1 cellular context compared by ENCODE assay signal in genomic region chr2:189613077-189613636, GRCh38.
A peak's percentile ranks its signal among the peaks of the same experiment; 100 is the strongest.
TF ChIP-seq lines count a peak whose summit lies in the region.

No MANE protein-coding gene starts in this region.

TF ChIP-seq in K562, 482 proteins besides CTCF, POLR2A, EP300 and RAD21 (continued from another document and continues in another):
- TF ChIP-seq CREB3 (tag; conservative IDR thresholded peaks at IDR 0.05; ENCODE audit: low read depth) = no peak
- no peak for TF ChIP-seq ZNF511 (CRISPR knock-in tag; IDR thresholded peaks at IDR 0.05)
- peak; percentile 73 for TF ChIP-seq MEIS2 (IDR thresholded peaks at IDR 0.05; ENCODE audit: partially characterized antibody)
- TF ChIP-seq PML (IDR thresholded peaks at IDR 0.05; ENCODE audit: low read length) = peak; percentile 59; the same call in 1 of the 2 replicates
- no peak for TF ChIP-seq PRDM10 (IDR thresholded peaks at IDR 0.05; ENCODE audit: partially characterized antibody)
- no peak for TF ChIP-seq ZNF609 (CRISPR knock-in tag; IDR thresholded peaks at IDR 0.05; ENCODE audit: borderline replicate concordance)
- no peak for TF ChIP-seq RFX5 (IDR thresholded peaks at IDR 0.05; ENCODE audit: low read depth, low read length)
- no peak for TF ChIP-seq TOE1 (IDR thresholded peaks at IDR 0.05; ENCODE audit: borderline replicate concordance)
- no peak for TF ChIP-seq TOE1 (CRISPR knock-in tag; IDR thresholded peaks at IDR 0.05; ENCODE audit: borderline replicate concordance, low read depth)
- no peak for TF ChIP-seq MYC (IDR thresholded peaks at IDR 0.05; ENCODE audit: low read depth, low read length)
- no peak for TF ChIP-seq MYC (CRISPR knock-in tag; IDR thresholded peaks at IDR 0.05; ENCODE audit: borderline replicate concordance, low read depth)
- TF ChIP-seq TAF9B (IDR thresholded peaks at IDR 0.05; ENCODE audit: partially characterized antibody) = peak; percentile 68
- peak; percentile 35 to 43; a peak in 1 of 4 replicates for TF ChIP-seq MLLT1 (IDR thresholded peaks at IDR 0.05)
- TF ChIP-seq GABPB2 (CRISPR knock-in tag; conservative IDR thresholded peaks at IDR 0.05) = no peak
- TF ChIP-seq E4F1 (CRISPR knock-in tag; IDR thresholded peaks at IDR 0.05; ENCODE audit: borderline replicate concordance) = no peak
- peak; percentile 93 for TF ChIP-seq NFE2 (IDR thresholded peaks at IDR 0.05; ENCODE audit: low read depth)
- no peak for TF ChIP-seq SAFB2 (IDR thresholded peaks at IDR 0.05; ENCODE audit: borderline replicate concordance, low read depth, low read length, severe bottlenecking)
- no peak for TF ChIP-seq IFI16 (CRISPR knock-in tag; IDR thresholded peaks at IDR 0.05)
- no peak for TF ChIP-seq MXI1 (IDR thresholded peaks at IDR 0.05; ENCODE audit: low read depth, low read length)
- TF ChIP-seq SRSF7 (optimal IDR thresholded peaks at IDR 0.05; ENCODE audit: low read depth, low read length) = no peak
- TF ChIP-seq TEAD4 (IDR thresholded peaks at IDR 0.05; ENCODE audit: low read length) = peak; percentile 93
- no peak for TF ChIP-seq TEAD4 (CRISPR knock-in tag; IDR thresholded peaks at IDR 0.05; ENCODE audit: borderline replicate concordance)
- no peak for TF ChIP-seq SMAD4 (CRISPR knock-in tag; conservative IDR thresholded peaks at IDR 0.05)
- no peak for TF ChIP-seq ZNF75A (CRISPR knock-in tag; IDR thresholded peaks at IDR 0.05)
- TF ChIP-seq PHF20 (IDR thresholded peaks at IDR 0.05; ENCODE audit: partially characterized antibody) = no peak
- TF ChIP-seq TCF3 (CRISPR knock-in tag; IDR thresholded peaks at IDR 0.05) = peak; percentile 79
- TF ChIP-seq BRF2 (IDR thresholded peaks at IDR 0.05; ENCODE audit: borderline replicate concordance, insufficient read depth, insufficient read length) = no peak
- no peak for TF ChIP-seq ZNF764 (CRISPR knock-in tag; IDR thresholded peaks at IDR 0.05; ENCODE audit: low read depth)
- 0 out of 2 replicates have a peak, but pooled peaks have one; percentile 50 for TF ChIP-seq GTF2E2 (tag; IDR thresholded peaks at IDR 0.05)
- peak; percentile 60 for TF ChIP-seq ZNF766 (CRISPR knock-in tag; conservative IDR thresholded peaks at IDR 0.05)
- TF ChIP-seq ZNF644 (tag; IDR thresholded peaks at IDR 0.05; ENCODE audit: low read depth) = no peak
- no peak for TF ChIP-seq CREB5 (CRISPR knock-in tag; IDR thresholded peaks at IDR 0.05)
- no peak for TF ChIP-seq ZHX1 (conservative IDR thresholded peaks at IDR 0.05; ENCODE audit: low read length)
- no peak for TF ChIP-seq RBM34 (IDR thresholded peaks at IDR 0.05; ENCODE audit: borderline replicate concordance, insufficient read depth, low read length)
- peak; percentile 91 for TF ChIP-seq DPF2 (IDR thresholded peaks at IDR 0.05)
- TF ChIP-seq U2AF1 (optimal IDR thresholded peaks at IDR 0.05; ENCODE audit: low read depth, low read length) = no peak
- TF ChIP-seq ARID3A (IDR thresholded peaks at IDR 0.05; ENCODE audit: borderline replicate concordance, low read depth, low read length) = peak; percentile 48; the same call in 1 of the 2 replicates
- peak; percentile 74; the same call in 1 of the 2 replicates for TF ChIP-seq NFRKB (IDR thresholded peaks at IDR 0.05; ENCODE audit: low read depth)
- TF ChIP-seq ZFP36 (IDR thresholded peaks at IDR 0.05; ENCODE audit: low read depth, low read length, partially characterized antibody) = no peak
